In genomic region chr7:2812119-2812487, GRCh38 we compare ENCODE assay signal across 16 cellular contexts. TPM values are rescaled to one million over a fixed set of nuclear protein-coding genes. Genes with fewer than 3 reads are reported as not detected.
A peak's percentile ranks its signal among the peaks of the same experiment; 100 is the strongest.
DNase-seq lines count a peak whose midpoint lies in the region; ATAC-seq, FAIRE-seq and TF ChIP-seq lines count a peak whose summit lies in the region.
"Had no signal": no experiment of that assay in that cellular context is flagged by ENCODE, and none has a peak within 500 bp of the region (broad histone marks: within the 10 kb centered on the region; RNA-seq: fewer than 3 reads in every experiment).

No MANE protein-coding gene starts in this region.

- no peak for TF ChIP-seq CTCF in HepG2 (CRISPR knock-in tag; IDR thresholded peaks at IDR 0.05)
- TF ChIP-seq CTCF in activated CD8-positive, alpha-beta T cell treated with anti-CD3 and anti-CD28 coated beads for 36 hours (IDR thresholded peaks at IDR 0.05), result no peak

- TF ChIP-seq RAD21 in HepG2 (CRISPR knock-in tag; IDR thresholded peaks at IDR 0.05), result no peak

- H3K4me1 ChIP-seq in HepG2 (ENCODE audit: insufficient read depth, low read length), result peaks cover 69% of the 10 kb centered on the region

- 80% methylated on average over 7 of the region's 7 CpGs for WGBS in HepG2 (ENCODE audit: low lambda C conversion rate)

- peak overlapping the region; percentile 66 for H3K9ac ChIP-seq in HepG2 (ENCODE audit: insufficient read depth, low read depth, low read length)

- 0 out of 5 replicates have a peak, but pooled peaks cover 0 to 4% of the 10 kb centered on the region in 2 experiments for H3K36me3 ChIP-seq in HepG2 (replicated peaks in 1 of 2; ENCODE audit: control insufficient read depth in 1 of 2, insufficient read depth in 2 of 2, low read length in 2 of 2)

- DNase-seq in LHCN-M2 (ENCODE audit: low read depth) (peak; percentile 20), HepG2 (ENCODE audit: low spot score) (no peak), HuH-7 (ENCODE audit: low spot score) (no peak)
- DNase-seq in stimulated activated naive B cell treated with anti-CD40 and anti-IgM and Interleukin-4, amounts not matched to agents 10 μg/mL and 1 μg/mL and 100 μg/mL, for 72 hours, result no peak
- no peak for DNase-seq in activated CD8-positive, alpha-beta T cell treated with anti-CD3 and anti-CD28 coated beads for 36 hours
- DNase-seq: activated CD8-positive, alpha-beta T cell treated with anti-CD3 and anti-CD28 coated beads, Interleukin-2, amount 10 ng/mL, durations not matched to agents 7 days and 5 days; activated naive CD8-positive, alpha-beta T cell treated with anti-CD3 and anti-CD28 coated beads, Interleukin-2, amount 10 ng/mL, durations not matched to agents 7 days and 5 days; NCI-H1694 treated with DMSO at 0.1 percent for 48 hours; occipital lobe; stimulated activated CD4-positive, alpha-beta T cell treated with anti-CD3 and anti-CD28 coated beads, Interleukin-4, amount 100 ng/mL, for 4 hours had no signal

- ATAC-seq in HepG2 (no peak), HG03108 (IDR thresholded peaks at IDR 0.05; ENCODE audit: unreplicated experiment) (no peak), HG02884 (IDR thresholded peaks at IDR 0.05; ENCODE audit: unreplicated experiment) (no peak)
- no peak for ATAC-seq in stimulated activated naive B cell treated with anti-CD40 and anti-IgM and Interleukin-4, amounts not matched to agents 10 μg/mL and 1 μg/mL and 100 μg/mL, for 72 hours (replicated peaks)
- no peak for ATAC-seq in activated CD8-positive, alpha-beta T cell treated with anti-CD3 and anti-CD28 coated beads for 36 hours
- ATAC-seq: activated CD8-positive, alpha-beta T cell treated with anti-CD3 and anti-CD28 coated beads, Interleukin-2, amount 10 ng/mL, durations not matched to agents 7 days and 5 days had no signal

- H3K9me3 ChIP-seq in HepG2 (ENCODE audit: low read length), result no peaks in the 10 kb centered on the region

- FAIRE-seq in HepG2 (lab: Jason Lieb, UNC), result no peak
- FAIRE-seq: keratinocyte had no signal

- H3K4me3 ChIP-seq in HepG2 (replicated peaks in 1 of 3; ENCODE audit: insufficient read depth in 1 of 3, low read depth in 2 of 3, low read length in 3 of 3), result peak overlapping the region; percentile 23 to 61 (median 39); a peak in 5 of 6 replicates

- no peaks in the 10 kb centered on the region for H3K27me3 ChIP-seq in HepG2 (ENCODE audit: control insufficient read depth in 1 of 2, insufficient read depth in 2 of 2, low read length in 2 of 2)

- peak overlapping the region; percentile 86 for H3K4me2 ChIP-seq in HepG2 (ENCODE audit: low read depth, low read length)

- H3K36me3 Mint-ChIP-seq in dendritic cell treated with granulocyte-macrophage colony-stimulating factor and Interleukin-4, amounts not matched to agents 40 ng/mL and 50 ng/mL, for 4 days (ENCODE audit: low read depth), result peaks cover 28% of the 10 kb centered on the region
- peaks cover 30 to 35% of the 10 kb centered on the region in 2 donors for H3K36me3 Mint-ChIP-seq in stimulated activated naive B cell treated with anti-CD40 and anti-IgM and Interleukin-4, amounts not matched to agents 10 μg/mL and 1 μg/mL and 100 μg/mL, for 72 hours
- H3K36me3 Mint-ChIP-seq in activated CD8-positive, alpha-beta T cell treated with anti-CD3 and anti-CD28 coated beads for 36 hours (ENCODE audit: low read depth), result peaks cover 3% of the 10 kb centered on the region
- H3K36me3 Mint-ChIP-seq: activated naive CD8-positive, alpha-beta T cell treated with anti-CD3 and anti-CD28 coated beads, Interleukin-2, amount 10 ng/mL, durations not matched to agents 7 days and 5 days had no signal

- H3K4me3 Mint-ChIP-seq in dendritic cell treated with granulocyte-macrophage colony-stimulating factor and Interleukin-4, amounts not matched to agents 40 ng/mL and 50 ng/mL, for 4 days, result no peak overlapping the region
- H3K4me3 Mint-ChIP-seq in stimulated activated naive B cell treated with anti-CD40 and anti-IgM and Interleukin-4, amounts not matched to agents 10 μg/mL and 1 μg/mL and 100 μg/mL, for 72 hours, result no peak overlapping the region
- H3K4me3 Mint-ChIP-seq in activated CD8-positive, alpha-beta T cell treated with anti-CD3 and anti-CD28 coated beads for 36 hours, result no peak overlapping the region
- H3K4me3 Mint-ChIP-seq: activated CD8-positive, alpha-beta T cell treated with anti-CD3 and anti-CD28 coated beads, Interleukin-2, amount 10 ng/mL, durations not matched to agents 7 days and 5 days; activated naive CD8-positive, alpha-beta T cell treated with anti-CD3 and anti-CD28 coated beads, Interleukin-2, amount 10 ng/mL, durations not matched to agents 7 days and 5 days; T-helper 2 cell treated with Interferon-gamma antibody and Interleukin-4, amounts not matched to agents 5 μg/mL and 100 μg/mL, for 36 hours had no signal

- TF ChIP-seq EP300 in HepG2 (IDR thresholded peaks at IDR 0.05; ENCODE audit: low read depth in 2 of 2, low read length in 2 of 2), result no peak
- no peak for TF ChIP-seq EP300 in HepG2 (CRISPR knock-in tag; IDR thresholded peaks at IDR 0.05; ENCODE audit: borderline replicate concordance)

- intact Hi-C loops in dendritic cell treated with granulocyte-macrophage colony-stimulating factor and Interleukin-4, amounts not matched to agents 40 ng/mL and 50 ng/mL, for 4 days (cut with micrococcal nuclease), result no loop called here
- intact Hi-C loops in HepG2 (cut with micrococcal nuclease; ENCODE audit: unreplicated experiment), result no loop called here
- intact Hi-C loops in activated CD8-positive, alpha-beta T cell treated with anti-CD3 and anti-CD28 coated beads for 36 hours (cut with micrococcal nuclease), result no loop called here

- H3K27ac Mint-ChIP-seq in dendritic cell treated with granulocyte-macrophage colony-stimulating factor and Interleukin-4, amounts not matched to agents 40 ng/mL and 50 ng/mL, for 4 days, result peak overlapping the region; percentile 36
- peak overlapping the region; percentile 14 for H3K27ac Mint-ChIP-seq in stimulated activated naive B cell treated with anti-CD40 and anti-IgM and Interleukin-4, amounts not matched to agents 10 μg/mL and 1 μg/mL and 100 μg/mL, for 72 hours
- H3K27ac Mint-ChIP-seq in activated CD8-positive, alpha-beta T cell treated with anti-CD3 and anti-CD28 coated beads for 36 hours, result no peak overlapping the region
- H3K27ac Mint-ChIP-seq: activated CD8-positive, alpha-beta T cell treated with anti-CD3 and anti-CD28 coated beads, Interleukin-2, amount 10 ng/mL, durations not matched to agents 7 days and 5 days; activated naive CD8-positive, alpha-beta T cell treated with anti-CD3 and anti-CD28 coated beads, Interleukin-2, amount 10 ng/mL, durations not matched to agents 7 days and 5 days; T-helper 2 cell treated with Interferon-gamma antibody and Interleukin-4, amounts not matched to agents 5 μg/mL and 100 μg/mL, for 36 hours had no signal

- H2AFZ ChIP-seq in HepG2 (ENCODE audit: low read length), result no peak overlapping the region

- POLR2A ChIA-PET in HepG2 (lab: Yijun Ruan, JAX), result interaction anchor here (0.9 to 1.5 kb wide), 5 partner anchors 8 to 44 kb away, joined by 3 to 5 read pairs (median 3); no protein-coding TSS in a partner anchor
- POLR2A ChIA-PET in activated CD8-positive, alpha-beta T cell treated with anti-CD3 and anti-CD28 coated beads for 36 hours (lab: Charles Lee), result no interaction called here

- peaks cover 91% of the 10 kb centered on the region for H3K79me2 ChIP-seq in HepG2 (ENCODE audit: insufficient read depth, low read length)

- H3K27me3 Mint-ChIP-seq in dendritic cell treated with granulocyte-macrophage colony-stimulating factor and Interleukin-4, amounts not matched to agents 40 ng/mL and 50 ng/mL, for 4 days, result no peaks in the 10 kb centered on the region
- H3K27me3 Mint-ChIP-seq in stimulated activated naive B cell treated with anti-CD40 and anti-IgM and Interleukin-4, amounts not matched to agents 10 μg/mL and 1 μg/mL and 100 μg/mL, for 72 hours, result no peaks in the 10 kb centered on the region
- no peaks in the 10 kb centered on the region for H3K27me3 Mint-ChIP-seq in activated CD8-positive, alpha-beta T cell treated with anti-CD3 and anti-CD28 coated beads for 36 hours
- H3K27me3 Mint-ChIP-seq: activated naive CD8-positive, alpha-beta T cell treated with anti-CD3 and anti-CD28 coated beads, Interleukin-2, amount 10 ng/mL, durations not matched to agents 7 days and 5 days had no signal

- no peak for TF ChIP-seq POLR2A in HepG2 (IDR thresholded peaks at IDR 0.05; ENCODE audit: insufficient read depth in 1 of 2, low read depth in 2 of 2, low read length in 2 of 2)

- in situ Hi-C loops in HepG2 (cut with HindIII; ENCODE audit: extremely low pct_ligation_motif_present, low pct_unique_long_range_greater_than_20kb), result no loop called here

- H3K9me3 Mint-ChIP-seq in dendritic cell treated with granulocyte-macrophage colony-stimulating factor and Interleukin-4, amounts not matched to agents 40 ng/mL and 50 ng/mL, for 4 days, result no peaks in the 10 kb centered on the region
- H3K9me3 Mint-ChIP-seq in stimulated activated naive B cell treated with anti-CD40 and anti-IgM and Interleukin-4, amounts not matched to agents 10 μg/mL and 1 μg/mL and 100 μg/mL, for 72 hours, result no peaks in the 10 kb centered on the region
- H3K9me3 Mint-ChIP-seq in activated CD8-positive, alpha-beta T cell treated with anti-CD3 and anti-CD28 coated beads for 36 hours, result no peaks in the 10 kb centered on the region
- H3K9me3 Mint-ChIP-seq: activated naive CD8-positive, alpha-beta T cell treated with anti-CD3 and anti-CD28 coated beads, Interleukin-2, amount 10 ng/mL, durations not matched to agents 7 days and 5 days; T-helper 2 cell treated with Interferon-gamma antibody and Interleukin-4, amounts not matched to agents 5 μg/mL and 100 μg/mL, for 36 hours had no signal

- CTCF ChIA-PET in HepG2 (lab: Yijun Ruan, JAX; ENCODE audit: low intra/inter-chr PET ratio, low total read pairs), result no interaction called here
- CTCF ChIA-PET in activated CD8-positive, alpha-beta T cell treated with anti-CD3 and anti-CD28 coated beads for 36 hours (lab: Charles Lee), result no interaction called here

- H3K4me1 Mint-ChIP-seq in dendritic cell treated with granulocyte-macrophage colony-stimulating factor and Interleukin-4, amounts not matched to agents 40 ng/mL and 50 ng/mL, for 4 days (ENCODE audit: low read depth), result peaks cover 81% of the 10 kb centered on the region
- H3K4me1 Mint-ChIP-seq in stimulated activated naive B cell treated with anti-CD40 and anti-IgM and Interleukin-4, amounts not matched to agents 10 μg/mL and 1 μg/mL and 100 μg/mL, for 72 hours, result peaks cover 53 to 86% of the 10 kb centered on the region in 2 donors
- H3K4me1 Mint-ChIP-seq in activated CD8-positive, alpha-beta T cell treated with anti-CD3 and anti-CD28 coated beads for 36 hours (ENCODE audit: low read depth), result no peaks in the 10 kb centered on the region

- H4K20me1 ChIP-seq in HepG2 (ENCODE audit: insufficient read depth, low read length), result no peaks in the 10 kb centered on the region

- H3K27ac ChIP-seq in HepG2 (ENCODE audit: extremely low read length, insufficient read depth, low read length), result peak overlapping the region; percentile 66
- H3K27ac ChIP-seq: C4-2B had no signal

- BruUV-seq in HepG2 (replicated peaks; lab: Mats Ljungman, UMichigan), result no TSS peak

RNA-seq across cellular contexts. Expression of gene GNA12, which starts 32.0 kb away (rescaled TPM):
- total RNA-seq in LHCN-M2 (2014; rRNA removed) (15.1 and 20.6 TPM in 2 replicates), HepG2 (2016; rRNA removed; fragmentation: Illumina TruSeq; extraction: Trizol) (16.2 and 23.3 TPM in 2 replicates)
- polyA plus RNA-seq in LHCN-M2 (2012), result 58.1 TPM
- total RNA-seq in HepG2 (2016; cell fraction: cytosol; rRNA removed; fragmentation: Illumina TruSeq; extraction: Trizol; ENCODE audit: low read depth), result 7.2 and 7.5 TPM in 2 replicates
- 16.1 and 17.2 TPM in 2 replicates for total RNA-seq in HepG2 (2016; cell fraction: insoluble cytoplasmic fraction; rRNA removed; fragmentation: Illumina TruSeq; extraction: Trizol)
- total RNA-seq in HepG2 (2016; cell fraction: membrane; rRNA removed; fragmentation: Illumina TruSeq; extraction: Trizol), result 26.9 and 27.9 TPM in 2 replicates
- 14.4 and 16.2 TPM in 2 replicates for total RNA-seq in HepG2 (2016; cell fraction: nucleus; rRNA removed; fragmentation: Illumina TruSeq; extraction: Trizol)
- 50.9 and 68.0 TPM in 2 replicates for polyA plus RNA-seq in HepG2 (2011; rRNA removed)
- polyA plus RNA-seq in HepG2 (2011; cell fraction: cytosol; rRNA removed), result 45.6 and 47.6 TPM in 2 replicates
- 34.2 and 39.3 TPM in 2 replicates for polyA plus RNA-seq in HepG2 (2011; cell fraction: nucleus; rRNA removed)
- polyA plus RNA-seq in HepG2 (2012), result 39.2 and 40.4 TPM in 2 replicates
- polyA plus RNA-seq in HepG2 (2016; cell fraction: cytosol; fragmentation: Illumina TruSeq; extraction: Trizol; ENCODE audit: low read depth), result 11.0 and 12.4 TPM in 2 replicates
- 33.6 and 42.6 TPM in 2 replicates for polyA plus RNA-seq in HepG2 (2016; cell fraction: insoluble cytoplasmic fraction; fragmentation: Illumina TruSeq; extraction: Trizol; ENCODE audit: low read depth)
- polyA plus RNA-seq in HepG2 (2016; cell fraction: membrane; fragmentation: Illumina TruSeq; extraction: Trizol; ENCODE audit: low read depth), result 39.2 and 40.8 TPM in 2 replicates
- polyA plus RNA-seq in HepG2 (2016; cell fraction: nucleus; fragmentation: Illumina TruSeq; extraction: Trizol; ENCODE audit: insufficient read depth, low read depth), result 26.9 and 29.3 TPM in 2 replicates
- 54.6 and 166 TPM in 2 replicates for polyA minus RNA-seq in HepG2 (2011; rRNA and poly(A)+ RNA removed; ENCODE audit: low replicate concordance)
- 37.4 and 48.5 TPM in 2 replicates for polyA minus RNA-seq in HepG2 (2011; cell fraction: cytosol; rRNA and poly(A)+ RNA removed)
- 30.9 and 39.8 TPM in 2 replicates for polyA minus RNA-seq in HepG2 (2011; cell fraction: nucleus; rRNA and poly(A)+ RNA removed)
- total RNA-seq in activated CD8-positive, alpha-beta T cell treated with anti-CD3 and anti-CD28 coated beads for 36 hours, result 10 to 100 TPM; 21.0 to 21.1 TPM
